ENCODE assay signal across 1 cellular context in the genomic region with DNA sequence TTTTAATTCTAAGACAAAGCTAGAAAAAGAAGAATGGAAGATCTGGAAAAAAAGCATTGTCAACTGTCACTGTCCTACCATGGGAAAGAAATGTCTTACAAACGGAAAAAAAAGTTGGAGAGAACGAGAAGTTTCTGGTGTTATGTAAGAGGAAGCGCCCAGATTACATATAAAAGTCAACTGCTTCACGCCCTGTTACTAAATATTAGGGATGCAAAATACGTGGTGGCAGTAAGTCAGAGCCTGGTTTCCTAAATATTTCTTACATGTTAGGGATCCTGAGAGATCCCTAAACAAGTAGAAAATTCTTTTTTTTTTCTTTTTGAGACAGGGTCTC.
TF ChIP-seq lines count a peak whose summit lies in the region.

No MANE protein-coding gene starts in this region.

TF ChIP-seq in IMR-90, 13 proteins besides CTCF, POLR2A, EP300 and RAD21 (continued from another document):
- TF ChIP-seq, protein P1, sequence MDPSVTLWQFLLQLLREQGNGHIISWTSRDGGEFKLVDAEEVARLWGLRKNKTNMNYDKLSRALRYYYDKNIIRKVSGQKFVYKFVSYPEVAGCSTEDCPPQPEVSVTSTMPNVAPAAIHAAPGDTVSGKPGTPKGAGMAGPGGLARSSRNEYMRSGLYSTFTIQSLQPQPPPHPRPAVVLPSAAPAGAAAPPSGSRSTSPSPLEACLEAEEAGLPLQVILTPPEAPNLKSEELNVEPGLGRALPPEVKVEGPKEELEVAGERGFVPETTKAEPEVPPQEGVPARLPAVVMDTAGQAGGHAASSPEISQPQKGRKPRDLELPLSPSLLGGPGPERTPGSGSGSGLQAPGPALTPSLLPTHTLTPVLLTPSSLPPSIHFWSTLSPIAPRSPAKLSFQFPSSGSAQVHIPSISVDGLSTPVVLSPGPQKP (IDR thresholded peaks at IDR 0.05; ENCODE audit: borderline replicate concordance, low read depth, low read length) = no peak
